ENCODE assay signal across 1 cellular context in genomic region chr14:67532606-67532997, GRCh38.
A peak's percentile ranks its signal among the peaks of the same experiment; 100 is the strongest.
TF ChIP-seq lines count a peak whose summit lies in the region.

No MANE protein-coding gene starts in this region.

TF ChIP-seq in HepG2, 621 proteins besides CTCF, POLR2A, EP300 and RAD21 (continues in another document):
- TF ChIP-seq ZSCAN9 (CRISPR knock-in tag; IDR thresholded peaks at IDR 0.05; ENCODE audit: borderline replicate concordance): no peak
- TF ChIP-seq JUN (CRISPR knock-in tag; IDR thresholded peaks at IDR 0.05): no peak
- 0 out of 2 replicates have a peak, but pooled peaks have one; percentile 4 for TF ChIP-seq ZNF232 (CRISPR knock-in tag; IDR thresholded peaks at IDR 0.05; ENCODE audit: borderline replicate concordance)
- TF ChIP-seq CREBL2 (CRISPR knock-in tag; IDR thresholded peaks at IDR 0.05; ENCODE audit: borderline replicate concordance): no peak
- no peak for TF ChIP-seq ZNF720 (CRISPR knock-in tag; IDR thresholded peaks at IDR 0.05)
- TF ChIP-seq ETS1 (CRISPR knock-in tag; IDR thresholded peaks at IDR 0.05): no peak
- no peak for TF ChIP-seq AGO1 (IDR thresholded peaks at IDR 0.05; ENCODE audit: low read depth, low read length, poor library complexity, severe bottlenecking)
- TF ChIP-seq ZBTB37 (CRISPR knock-in tag; IDR thresholded peaks at IDR 0.05): no peak
- TF ChIP-seq IKZF4 (CRISPR knock-in tag; IDR thresholded peaks at IDR 0.05; ENCODE audit: borderline replicate concordance, low read depth, not compliant biosample characterization): peak; percentile 44
- no peak for TF ChIP-seq JDP2 (CRISPR knock-in tag; IDR thresholded peaks at IDR 0.05; ENCODE audit: borderline replicate concordance)
- no peak for TF ChIP-seq NR2C2 (CRISPR knock-in tag; IDR thresholded peaks at IDR 0.05; ENCODE audit: borderline replicate concordance)
- no peak for TF ChIP-seq SRY (CRISPR knock-in tag; IDR thresholded peaks at IDR 0.05)
- TF ChIP-seq SALL1 (CRISPR knock-in tag; IDR thresholded peaks at IDR 0.05): no peak
- no peak for TF ChIP-seq MAFK (conservative IDR thresholded peaks at IDR 0.05 in 1 of 2, IDR thresholded peaks at IDR 0.05 in 1 of 2; ENCODE audit: low read length in 2 of 2)
- TF ChIP-seq CAMTA2 (CRISPR knock-in tag; IDR thresholded peaks at IDR 0.05; ENCODE audit: borderline replicate concordance): 0 out of 2 replicates have a peak, but pooled peaks have one; percentile 34
- peak; percentile 54 for TF ChIP-seq ZNF563 (CRISPR knock-in tag; IDR thresholded peaks at IDR 0.05)
- no peak for TF ChIP-seq NBN (conservative IDR thresholded peaks at IDR 0.05)
- TF ChIP-seq ZNF547 (CRISPR knock-in tag; IDR thresholded peaks at IDR 0.05): no peak
- no peak for TF ChIP-seq RAD51 (IDR thresholded peaks at IDR 0.05; ENCODE audit: borderline replicate concordance)
- 0 out of 2 replicates have a peak, but pooled peaks have one; percentile 13 for TF ChIP-seq NFKB2 (CRISPR knock-in tag; IDR thresholded peaks at IDR 0.05; ENCODE audit: borderline replicate concordance)
- TF ChIP-seq ZNF317 (CRISPR knock-in tag; IDR thresholded peaks at IDR 0.05): peak; percentile 25; the same call in 1 of the 2 replicates
- no peak for TF ChIP-seq BORCS8-MEF2B (CRISPR knock-in tag; IDR thresholded peaks at IDR 0.05)
- no peak for TF ChIP-seq BRF2 (CRISPR knock-in tag; IDR thresholded peaks at IDR 0.05)
- peak; percentile 88 for TF ChIP-seq ZNF274 (CRISPR knock-in tag; IDR thresholded peaks at IDR 0.05)
- TF ChIP-seq YEATS2 (CRISPR knock-in tag; IDR thresholded peaks at IDR 0.05; ENCODE audit: borderline replicate concordance): 0 out of 2 replicates have a peak, but pooled peaks have one; percentile 21
- TF ChIP-seq SYNCRIP (IDR thresholded peaks at IDR 0.05; ENCODE audit: insufficient read depth, low read depth, low read length): no peak
- TF ChIP-seq MIXL1 (CRISPR knock-in tag; IDR thresholded peaks at IDR 0.05): no peak
- no peak for TF ChIP-seq ZNF605 (CRISPR knock-in tag; IDR thresholded peaks at IDR 0.05)
- TF ChIP-seq CSRNP1 (CRISPR knock-in tag; IDR thresholded peaks at IDR 0.05): no peak
- no peak for TF ChIP-seq MTF2 (CRISPR knock-in tag; IDR thresholded peaks at IDR 0.05; ENCODE audit: borderline replicate concordance)
- 0 out of 2 replicates have a peak, but pooled peaks have one; percentile 59 for TF ChIP-seq ZNF552 (CRISPR knock-in tag; IDR thresholded peaks at IDR 0.05; ENCODE audit: borderline replicate concordance)
- 0 out of 2 replicates have a peak, but pooled peaks have one; percentile 30 for TF ChIP-seq ISL2 (CRISPR knock-in tag; IDR thresholded peaks at IDR 0.05)
- TF ChIP-seq ZNF639 (CRISPR knock-in tag; conservative IDR thresholded peaks at IDR 0.05): no peak
- 0 out of 2 replicates have a peak, but pooled peaks have one; percentile 81 for TF ChIP-seq ZNF275 (CRISPR knock-in tag; IDR thresholded peaks at IDR 0.05; ENCODE audit: borderline replicate concordance)
- TF ChIP-seq MBNL3 (CRISPR knock-in tag; conservative IDR thresholded peaks at IDR 0.05): no peak
- 0 out of 2 replicates have a peak, but pooled peaks have one; percentile 35 for TF ChIP-seq ZNF891 (CRISPR knock-in tag; IDR thresholded peaks at IDR 0.05)
- TF ChIP-seq ZNF503 (CRISPR knock-in tag; IDR thresholded peaks at IDR 0.05): no peak
- no peak; the same call in 1 of the 2 replicates for TF ChIP-seq ZFAT (CRISPR knock-in tag; conservative IDR thresholded peaks at IDR 0.05)
- peak; percentile 56; the same call in 1 of the 2 replicates for TF ChIP-seq ZGPAT (CRISPR knock-in tag; IDR thresholded peaks at IDR 0.05)
- no peak for TF ChIP-seq IKZF5 (CRISPR knock-in tag; IDR thresholded peaks at IDR 0.05)
- peak; percentile 52; the same call in 1 of the 2 replicates for TF ChIP-seq RXRA (CRISPR knock-in tag; IDR thresholded peaks at IDR 0.05)
- peak; percentile 13; the same call in 1 of the 2 replicates for TF ChIP-seq RXRB (CRISPR knock-in tag; IDR thresholded peaks at IDR 0.05; ENCODE audit: borderline replicate concordance)
- TF ChIP-seq ZSCAN21 (CRISPR knock-in tag; IDR thresholded peaks at IDR 0.05; ENCODE audit: borderline replicate concordance): no peak
- TF ChIP-seq MXD1 (CRISPR knock-in tag; IDR thresholded peaks at IDR 0.05): no peak
- no peak for TF ChIP-seq CHD2 (IDR thresholded peaks at IDR 0.05; ENCODE audit: low read depth, low read length)
- peak; percentile 23; the same call in 1 of the 2 replicates for TF ChIP-seq CREB3 (CRISPR knock-in tag; IDR thresholded peaks at IDR 0.05)
- TF ChIP-seq KLF16 (CRISPR knock-in tag; IDR thresholded peaks at IDR 0.05): no peak
- no peak for TF ChIP-seq HCFC1 (IDR thresholded peaks at IDR 0.05; ENCODE audit: low read depth, low read length)
- TF ChIP-seq ZSCAN29 (CRISPR knock-in tag; conservative IDR thresholded peaks at IDR 0.05): no peak
- peak; percentile 36; the same call in 1 of the 2 replicates for TF ChIP-seq MAF1 (CRISPR knock-in tag; IDR thresholded peaks at IDR 0.05; ENCODE audit: borderline replicate concordance)
- TF ChIP-seq ZNF704 (CRISPR knock-in tag; IDR thresholded peaks at IDR 0.05; ENCODE audit: borderline replicate concordance): 0 out of 2 replicates have a peak, but pooled peaks have one; percentile 37
- no peak for TF ChIP-seq CEBPG (CRISPR knock-in tag; IDR thresholded peaks at IDR 0.05)
- TF ChIP-seq MAX (IDR thresholded peaks at IDR 0.05): no peak
